16 cellular contexts compared by ENCODE assay signal in the genomic region with DNA sequence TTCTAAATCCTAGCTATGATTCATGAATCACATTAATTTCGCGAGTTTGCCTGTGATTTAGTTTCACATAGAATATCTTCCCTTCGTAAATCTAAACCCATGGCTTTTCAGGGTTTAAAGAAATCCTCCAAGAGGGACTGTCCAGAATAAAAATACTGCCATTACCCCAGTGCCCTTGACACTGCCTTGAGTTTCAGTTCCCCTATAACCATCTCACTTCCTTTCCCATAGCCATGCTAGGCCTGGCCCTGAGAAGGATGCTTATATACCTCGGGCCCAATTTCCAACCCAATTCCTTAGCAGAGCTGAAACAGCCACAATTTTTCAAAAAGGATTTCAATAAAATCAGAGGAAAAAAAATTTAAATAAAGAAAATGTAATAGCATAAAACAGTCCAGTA.
DNase-seq lines count a peak whose midpoint lies in the region; ATAC-seq and TF ChIP-seq lines count a peak whose summit lies in the region.
"Had no signal": no experiment of that assay in that cellular context is flagged by ENCODE, and none has a peak within 500 bp of the region (broad histone marks: within the 10 kb centered on the region; RNA-seq: fewer than 3 reads in every experiment).

No MANE protein-coding gene starts in this region.

- no peak overlapping the region for H3K27ac Mint-ChIP-seq in CD8-positive, alpha-beta T cell
- H3K27ac Mint-ChIP-seq: activated CD8-positive, alpha-beta T cell treated with anti-CD3 and anti-CD28 coated beads for 36 hours had no signal

- intact Hi-C loops in CD8-positive, alpha-beta T cell (cut with DNase I, micrococcal nuclease) = no loop called here

- POLR2A ChIA-PET in CD8-positive, alpha-beta T cell (lab: Charles Lee) = no interaction called here

- TF ChIP-seq CTCF in CD8-positive, alpha-beta T cell (IDR thresholded peaks at IDR 0.05) = no peak
- no peak for TF ChIP-seq CTCF in WERI-Rb-1 (IDR thresholded peaks at IDR 0.05; ENCODE audit: low read depth, low read length)

- H3K36me3 ChIP-seq in CD8-positive, alpha-beta T cell (ENCODE audit: insufficient read depth, low read length) = no peaks in the 10 kb centered on the region
- no peaks in the 10 kb centered on the region for H3K36me3 ChIP-seq in MG63
- no peaks in the 10 kb centered on the region for H3K36me3 ChIP-seq in WERI-Rb-1
- H3K36me3 ChIP-seq: BLaER1 treated with 17β-estradiol and CSF1 and Interleukin-3, amounts not matched to agents 10 nM and 100 nM had no signal

- H3K4me1 ChIP-seq in CD8-positive, alpha-beta T cell (ENCODE audit: insufficient read depth, low read length) = no peaks in the 10 kb centered on the region
- H3K4me1 ChIP-seq: BLaER1 treated with 17β-estradiol and CSF1 and Interleukin-3, amounts not matched to agents 10 nM and 100 nM had no signal

- peaks cover 21% of the 10 kb centered on the region for H3K9me3 Mint-ChIP-seq in CD8-positive, alpha-beta T cell

- H3K27ac ChIP-seq in CD8-positive, alpha-beta T cell (ENCODE audit: low read depth, low read length) = no peak overlapping the region
- H3K27ac ChIP-seq in WERI-Rb-1 = no peak overlapping the region
- H3K27ac ChIP-seq: BLaER1 treated with 17β-estradiol and CSF1 and Interleukin-3, amounts not matched to agents 10 nM and 100 nM; epithelial cell of prostate; RWPE1 had no signal

- no peak overlapping the region for H3K4me3 ChIP-seq in CD8-positive, alpha-beta T cell (ENCODE audit: low read depth, low read length)
- H3K4me3 ChIP-seq in MG63 = no peak overlapping the region
- no peak overlapping the region for H3K4me3 ChIP-seq in WERI-Rb-1 (ENCODE audit: low read depth, low read length)
- H3K4me3 ChIP-seq: BLaER1 treated with 17β-estradiol and CSF1 and Interleukin-3, amounts not matched to agents 10 nM and 100 nM had no signal

- no peak overlapping the region for H3K4me3 Mint-ChIP-seq in CD8-positive, alpha-beta T cell
- H3K4me3 Mint-ChIP-seq: activated CD8-positive, alpha-beta T cell treated with anti-CD3 and anti-CD28 coated beads for 36 hours; central memory CD8-positive, alpha-beta T cell; neural crest cell had no signal

- no peaks in the 10 kb centered on the region for H3K36me3 Mint-ChIP-seq in CD8-positive, alpha-beta T cell

- ATAC-seq in GM18867 (IDR thresholded peaks at IDR 0.05; ENCODE audit: unreplicated experiment) = peak; percentile 87
- peak; percentile 90 for ATAC-seq in GM21390 (IDR thresholded peaks at IDR 0.05; ENCODE audit: unreplicated experiment)
- ATAC-seq in HG02938 (IDR thresholded peaks at IDR 0.05; ENCODE audit: unreplicated experiment) = peak; percentile 81
- peak; percentile 78 for ATAC-seq in HG03558 (IDR thresholded peaks at IDR 0.05; ENCODE audit: extremely low read depth, unreplicated experiment)
- no peak for ATAC-seq in CD8-positive, alpha-beta T cell
- ATAC-seq: activated CD8-positive, alpha-beta T cell treated with anti-CD3 and anti-CD28 coated beads for 36 hours had no signal

- H3K9me3 ChIP-seq in CD8-positive, alpha-beta T cell (ENCODE audit: low read length) = no peaks in the 10 kb centered on the region
- H3K9me3 ChIP-seq in MG63 = no peaks in the 10 kb centered on the region
- H3K9me3 ChIP-seq in WERI-Rb-1 (ENCODE audit: severe bottlenecking) = no peaks in the 10 kb centered on the region

- no peaks in the 10 kb centered on the region for H3K27me3 ChIP-seq in CD8-positive, alpha-beta T cell (ENCODE audit: insufficient read depth, low read length)
- H3K27me3 ChIP-seq in MG63 = no peaks in the 10 kb centered on the region
- H3K27me3 ChIP-seq in WERI-Rb-1 (ENCODE audit: insufficient read depth, low read depth, severe bottlenecking) = no peaks in the 10 kb centered on the region
- H3K27me3 ChIP-seq: BLaER1 treated with 17β-estradiol and CSF1 and Interleukin-3, amounts not matched to agents 10 nM and 100 nM had no signal

- no peaks in the 10 kb centered on the region for H3K27me3 Mint-ChIP-seq in CD8-positive, alpha-beta T cell (ENCODE audit: low read depth)
- H3K27me3 Mint-ChIP-seq: activated CD8-positive, alpha-beta T cell treated with anti-CD3 and anti-CD28 coated beads for 36 hours; central memory CD8-positive, alpha-beta T cell had no signal

- no peak for DNase-seq in NCI-H1092 (lab: John Stamatoyannopoulos, UW)
- DNase-seq in CD8-positive, alpha-beta T cell = no peak
- DNase-seq in MG63 = no peak
- no peak for DNase-seq in WERI-Rb-1
- DNase-seq: activated CD8-positive, alpha-beta T cell treated with anti-CD3 and anti-CD28 coated beads for 36 hours; activated naive CD4-positive, alpha-beta T cell; NCI-H226 had no signal

- CTCF ChIA-PET in CD8-positive, alpha-beta T cell (lab: Charles Lee) = no interaction called here

- H3K4me1 Mint-ChIP-seq in CD8-positive, alpha-beta T cell (ENCODE audit: low read depth) = no peaks in the 10 kb centered on the region
- H3K4me1 Mint-ChIP-seq: central memory CD8-positive, alpha-beta T cell; neural crest cell had no signal
